ENCODE assay signal across 1 cellular context in genomic region chr3:49788056-49788455, GRCh38.
TF ChIP-seq lines count a peak whose summit lies in the region.

No MANE protein-coding gene starts in this region.

TF ChIP-seq in H1, 55 proteins besides CTCF, POLR2A, EP300 and RAD21:
- no peak for TF ChIP-seq EZH2 (IDR thresholded peaks at IDR 0.05; ENCODE audit: low read depth, low read length, severe bottlenecking)
